ENCODE assay signal across 8 cellular contexts in genomic region chr13:95300625-95301134, GRCh38. TPM values are rescaled to one million over a fixed set of nuclear protein-coding genes. Genes with fewer than 3 reads are reported as not detected.
DNase-seq lines count a peak whose midpoint lies in the region; ATAC-seq and TF ChIP-seq lines count a peak whose summit lies in the region.

No MANE protein-coding gene starts in this region.

- peaks cover 0 to 2% (median under 1%) of the 10 kb centered on the region in 11 experiments; a peak in 4 of 22 replicates for H3K9me3 ChIP-seq in BLaER1 treated with 17β-estradiol and CSF1 and Interleukin-3, amounts not matched to agents 10 nM and 100 nM (replicated peaks in 1 of 11)
- H3K9me3 ChIP-seq in neutrophil (no peaks in the 10 kb centered on the region), upper lobe of left lung (no peaks in the 10 kb centered on the region)

- no peaks in the 10 kb centered on the region; a peak in 2 of 22 replicates for H3K36me3 ChIP-seq in BLaER1 treated with 17β-estradiol and CSF1 and Interleukin-3, amounts not matched to agents 10 nM and 100 nM
- H3K36me3 ChIP-seq in neutrophil (no peaks in the 10 kb centered on the region), upper lobe of left lung (no peaks in the 10 kb centered on the region)

- H3K4me2 ChIP-seq in BLaER1 treated with 17β-estradiol and CSF1 and Interleukin-3, amounts not matched to agents 10 nM and 100 nM, result peak overlapping the region; percentile 68 to 96 (median 91)

- H3K4me1 ChIP-seq in BLaER1 treated with 17β-estradiol and CSF1 and Interleukin-3, amounts not matched to agents 10 nM and 100 nM, result peaks cover 9 to 42% (median 30%) of the 10 kb centered on the region in 10 experiments; a peak in 19 of 20 replicates
- H3K4me1 ChIP-seq in neutrophil (ENCODE audit: control insufficient read depth in 1 of 2, insufficient read depth in 1 of 2, low read depth in 1 of 2, low read length in 1 of 2) (peaks cover 14 to 15% of the 10 kb centered on the region in 2 experiments), upper lobe of left lung (peaks cover 12 to 50% (median 39%) of the 10 kb centered on the region in 4 donors)

- no peak for TF ChIP-seq POLR2A in upper lobe of left lung (IDR thresholded peaks at IDR 0.05)

- H3K27ac ChIP-seq in BLaER1 treated with 17β-estradiol and CSF1 and Interleukin-3, amounts not matched to agents 10 nM and 100 nM, result peak overlapping the region; percentile 6 to 91 (median 87); a peak in 21 of 22 replicates
- H3K27ac ChIP-seq in neutrophil (no peak overlapping the region), upper lobe of left lung (peak overlapping the region; percentile 82 to 90 (median 86))

- TF ChIP-seq CTCF in neutrophil (IDR thresholded peaks at IDR 0.05) (no peak), upper lobe of left lung (IDR thresholded peaks at IDR 0.05) (peak in 2 of 6 experiments; percentile 19 to 20)

- peaks cover 0 to 49% (median 31%) of the 10 kb centered on the region in 11 experiments; a peak in 13 of 22 replicates for H4K20me1 ChIP-seq in BLaER1 treated with 17β-estradiol and CSF1 and Interleukin-3, amounts not matched to agents 10 nM and 100 nM

- WGBS in upper lobe of left lung, 2 donors, result 1% methylated on average over 24 to 32 of the region's 39 CpGs

- no peak for TF ChIP-seq EP300 in upper lobe of left lung (IDR thresholded peaks at IDR 0.05)

- no peaks in the 10 kb centered on the region for H3K27me3 ChIP-seq in BLaER1 treated with 17β-estradiol and CSF1 and Interleukin-3, amounts not matched to agents 10 nM and 100 nM
- H3K27me3 ChIP-seq in neutrophil (peaks cover 56% of the 10 kb centered on the region), upper lobe of left lung (peaks cover 0 to 4% (median 0%) of the 10 kb centered on the region in 4 donors)

- H3K4me3 ChIP-seq in BLaER1 treated with 17β-estradiol and CSF1 and Interleukin-3, amounts not matched to agents 10 nM and 100 nM, result peak overlapping the region; percentile 73 to 95 (median 90)
- H3K4me3 ChIP-seq in neutrophil (ENCODE audit: low read depth in 1 of 2, low read length in 1 of 2) (peak overlapping the region; percentile 35 to 56), upper lobe of left lung (peak overlapping the region; percentile 34 to 97 (median 82))

- ATAC-seq in GM19035 (IDR thresholded peaks at IDR 0.05; ENCODE audit: unreplicated experiment), result peak; percentile 42
- ATAC-seq in HG03175 (IDR thresholded peaks at IDR 0.05; ENCODE audit: unreplicated experiment), result peak; percentile 40
- ATAC-seq in upper lobe of left lung (ENCODE audit: low FRiP score in 2 of 2), result peak; percentile 50 to 54

- peak; percentile 80 for DNase-seq in OCI-M1 (lab: John Stamatoyannopoulos, UW)
- peak; percentile 18 for DNase-seq in activated effector memory CD4-positive, alpha-beta T cell treated with Interleukin-2 at 50 U/mL for 16 hours
- peak; percentile 15 for DNase-seq in foreskin melanocyte
- DNase-seq in upper lobe of left lung, result peak in 1 of 2 donors; percentile 62

- H3K9ac ChIP-seq in BLaER1 treated with 17β-estradiol and CSF1 and Interleukin-3, amounts not matched to agents 10 nM and 100 nM, result peak overlapping the region; percentile 77 to 96 (median 88)

RNA-seq across cellular contexts. Expression of gene ABCC4, which starts 0.6 kb away (rescaled TPM):
- total RNA-seq in upper lobe of left lung, result 10 to 100 TPM; 17.0 to 78.6 (median 31.9) TPM
